In genomic region chr15:69223083-69223813, GRCh38 we compare ENCODE assay signal across 11 cellular contexts.
"Had no signal": no experiment of that assay in that cellular context is flagged by ENCODE, and none has a peak within 500 bp of the region (broad histone marks: within the 10 kb centered on the region; RNA-seq: fewer than 3 reads in every experiment).

No MANE protein-coding gene starts in this region.

- H3K9ac ChIP-seq: GM23248 had no signal

- H3K9me3 ChIP-seq: HAP-1 had no signal

- H3K27ac ChIP-seq: GM23248 had no signal

- H2AFZ ChIP-seq: GM23248, GM23338 had no signal

- H3K4me3 ChIP-seq: GM23248, GM23338, HAP-1 had no signal

- FAIRE-seq: H1, H54 had no signal

- DNase-seq: GM23248, GOT3, H7, H9, HCEC 1CT, HFFc6 had no signal

- ATAC-seq: GM23338, HCT116 had no signal

- H3K4me2 ChIP-seq: GM23338 had no signal

- H3K4me1 ChIP-seq: HAP-1 had no signal

- H3K36me3 ChIP-seq: HAP-1 had no signal
